27 cellular contexts compared by ENCODE assay signal in the genomic region with DNA sequence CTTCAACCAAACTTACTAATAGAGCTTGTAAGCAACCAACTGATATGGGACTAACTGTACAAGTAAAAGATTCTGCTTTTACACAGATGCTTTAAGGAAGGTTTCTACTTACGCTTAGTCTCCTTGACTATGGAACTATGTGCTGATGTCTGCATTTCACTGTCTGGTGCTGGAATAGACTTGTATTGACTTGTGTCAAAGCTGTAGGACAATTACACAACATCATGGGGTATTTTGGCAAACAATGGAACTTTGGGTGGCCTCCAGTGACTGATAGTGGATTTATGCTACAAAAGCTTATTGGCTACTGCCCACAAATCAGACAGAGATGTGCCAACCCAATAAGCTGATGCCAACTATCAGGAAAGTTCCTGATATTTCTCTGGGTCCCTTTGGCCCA. TPM values are rescaled to one million over a fixed set of nuclear protein-coding genes. Genes with fewer than 3 reads are reported as not detected.
DNase-seq lines count a peak whose midpoint lies in the region; ATAC-seq, FAIRE-seq and TF ChIP-seq lines count a peak whose summit lies in the region.
"Had no signal": no experiment of that assay in that cellular context is flagged by ENCODE, and none has a peak within 500 bp of the region (broad histone marks: within the 10 kb centered on the region; RNA-seq: fewer than 3 reads in every experiment).

No MANE protein-coding gene starts in this region.

- CTCF ChIA-PET in MCF 10A (lab: Yijun Ruan, JAX) = interaction anchor here (0.7 to 1.2 kb wide), 3 partner anchors 14 to 32 kb away, joined by 3 to 6 read pairs (median 5); no protein-coding TSS in a partner anchor

- peak overlapping the region; percentile 93 for H3K27ac Mint-ChIP-seq in activated T-cell treated with anti-CD3 and anti-CD28 coated beads, Interleukin-2, amount 50 U/mL, for 72 hours
- no peak overlapping the region for H3K27ac Mint-ChIP-seq in MCF 10A (ENCODE audit: low read depth, unreplicated experiment)
- H3K27ac Mint-ChIP-seq in stimulated activated memory B cell treated with anti-CD40 and anti-IgM and Interleukin-4, amounts not matched to agents 10 μg/mL and 1 μg/mL and 100 μg/mL, for 72 hours = peak overlapping the region; percentile 72

- H3K4me3 Mint-ChIP-seq in activated T-cell treated with anti-CD3 and anti-CD28 coated beads, Interleukin-2, amount 50 U/mL, for 72 hours = peak overlapping the region in 1 of 2 donors; percentile 79
- H3K4me3 Mint-ChIP-seq in MCF 10A (ENCODE audit: unreplicated experiment) = no peak overlapping the region
- H3K4me3 Mint-ChIP-seq in stimulated activated memory B cell treated with anti-CD40 and anti-IgM and Interleukin-4, amounts not matched to agents 10 μg/mL and 1 μg/mL and 100 μg/mL, for 72 hours = no peak overlapping the region
- H3K4me3 Mint-ChIP-seq: activated CD8-positive, alpha-beta memory T cell treated with anti-CD3 and anti-CD28 coated beads, Interleukin-2, amount 10 ng/mL, durations not matched to agents 7 days and 5 days; CD8-positive, alpha-beta T cell; memory B cell had no signal

- peaks cover 38% of the 10 kb centered on the region for H3K4me1 Mint-ChIP-seq in activated T-cell treated with anti-CD3 and anti-CD28 coated beads, Interleukin-2, amount 50 U/mL, for 72 hours (ENCODE audit: low read depth)
- H3K4me1 Mint-ChIP-seq in MCF 10A (ENCODE audit: insufficient read depth, unreplicated experiment) = peaks cover 6% of the 10 kb centered on the region
- peaks cover 40% of the 10 kb centered on the region for H3K4me1 Mint-ChIP-seq in stimulated activated memory B cell treated with anti-CD40 and anti-IgM and Interleukin-4, amounts not matched to agents 10 μg/mL and 1 μg/mL and 100 μg/mL, for 72 hours

- no peak for DNase-seq in activated T-cell treated with anti-CD3 and anti-CD28 coated beads, Interleukin-2, amount 50 U/mL, for 72 hours
- no peak for DNase-seq in activated T-cell treated with anti-CD3 and anti-CD28 coated beads, Interleukin-2, amount 50 U/mL, for 1 hour
- peak; percentile 65 for DNase-seq in MCF 10A (ENCODE audit: unreplicated experiment)
- DNase-seq in inferior parietal cortex (ENCODE audit: extremely low spot score) = peak; percentile 55
- no peak for DNase-seq in activated effector memory CD4-positive, alpha-beta T cell treated with anti-CD3 and anti-CD28 coated beads, Interleukin-2, amount 50 U/mL, for 16 hours
- DNase-seq in frontal cortex (ENCODE audit: low spot score in 2 of 2) = no peak
- no peak for DNase-seq in HTR-8/SVneo (ENCODE audit: insufficient read length, low spot score)
- DNase-seq: activated CD8-positive, alpha-beta memory T cell treated with anti-CD3 and anti-CD28 coated beads, Interleukin-2, amount 10 ng/mL, durations not matched to agents 7 days and 5 days; AML-193; CD8-positive, alpha-beta T cell; cerebellar nuclear complex; heart left ventricle; NCI-H1417; NCI-H2081 treated with DMSO at 0.1 percent for 48 hours; NCI-H226; posterior cingulate gyrus; sigmoid colon; stimulated activated CD4-positive, alpha-beta T cell treated with anti-CD3 and anti-CD28 coated beads, Interleukin-4, amount 100 ng/mL, for 4 hours; stimulated activated naive CD8-positive, alpha-beta T cell treated with anti-CD3 and anti-CD28 coated beads, Interleukin-15, Interleukin-2, amounts not matched to agents 100 U/mL and 50 U/mL, for 24 hours; T-helper 2 cell; trophoblast cell had no signal

- no peak for ATAC-seq in activated T-cell treated with anti-CD3 and anti-CD28 coated beads, Interleukin-2, amount 50 U/mL, for 72 hours (replicated peaks in 1 of 2)
- no peak for ATAC-seq in stimulated activated memory B cell treated with anti-CD40 and anti-IgM and Interleukin-4, amounts not matched to agents 10 μg/mL and 1 μg/mL and 100 μg/mL, for 72 hours
- ATAC-seq: A549; activated CD8-positive, alpha-beta memory T cell treated with anti-CD3 and anti-CD28 coated beads, Interleukin-2, amount 10 ng/mL, durations not matched to agents 7 days and 5 days; CD8-positive, alpha-beta T cell; heart left ventricle; SK-N-SH treated with all-trans-retinoic acid at 6 μM for 48 hours; stimulated activated naive CD8-positive, alpha-beta T cell treated with anti-CD3 and anti-CD28 coated beads, Interleukin-15, Interleukin-2, amounts not matched to agents 100 U/mL and 50 U/mL, for 24 hours had no signal

- FAIRE-seq in frontal cortex (lab: Jason Lieb, UNC) = no peak
- no peak for FAIRE-seq in HTR-8/SVneo (lab: Jason Lieb, UNC)
- FAIRE-seq: A549, endothelial cell of umbilical vein, GM12891 had no signal

- H3K36me3 Mint-ChIP-seq in activated T-cell treated with anti-CD3 and anti-CD28 coated beads, Interleukin-2, amount 50 U/mL, for 72 hours (ENCODE audit: insufficient read depth in 2 of 2) = no peaks in the 10 kb centered on the region
- H3K36me3 Mint-ChIP-seq in MCF 10A (ENCODE audit: insufficient read depth, unreplicated experiment) = peaks cover 4% of the 10 kb centered on the region
- H3K36me3 Mint-ChIP-seq in stimulated activated memory B cell treated with anti-CD40 and anti-IgM and Interleukin-4, amounts not matched to agents 10 μg/mL and 1 μg/mL and 100 μg/mL, for 72 hours = peaks cover 8% of the 10 kb centered on the region
- H3K36me3 Mint-ChIP-seq: CD8-positive, alpha-beta T cell; memory B cell had no signal

- intact Hi-C loops in MCF 10A (cut with micrococcal nuclease) = no loop called here

- no peaks in the 10 kb centered on the region for H3K27me3 Mint-ChIP-seq in activated T-cell treated with anti-CD3 and anti-CD28 coated beads, Interleukin-2, amount 50 U/mL, for 72 hours (ENCODE audit: low read depth)
- H3K27me3 Mint-ChIP-seq in MCF 10A (ENCODE audit: insufficient read depth, unreplicated experiment) = no peaks in the 10 kb centered on the region
- H3K27me3 Mint-ChIP-seq in stimulated activated memory B cell treated with anti-CD40 and anti-IgM and Interleukin-4, amounts not matched to agents 10 μg/mL and 1 μg/mL and 100 μg/mL, for 72 hours = no peaks in the 10 kb centered on the region
- H3K27me3 Mint-ChIP-seq: activated CD8-positive, alpha-beta memory T cell treated with anti-CD3 and anti-CD28 coated beads, Interleukin-2, amount 10 ng/mL, durations not matched to agents 7 days and 5 days; memory B cell had no signal

- BruUV-seq in MCF 10A (replicated peaks; lab: Mats Ljungman, UMichigan) = no TSS peak

- no peak for TF ChIP-seq CTCF in MCF 10A (IDR thresholded peaks at IDR 0.05; ENCODE audit: unreplicated experiment)

- H3K9me3 Mint-ChIP-seq in activated T-cell treated with anti-CD3 and anti-CD28 coated beads, Interleukin-2, amount 50 U/mL, for 72 hours = peaks cover 0 to 2% of the 10 kb centered on the region in 2 donors
- no peaks in the 10 kb centered on the region for H3K9me3 Mint-ChIP-seq in MCF 10A (ENCODE audit: unreplicated experiment)
- H3K9me3 Mint-ChIP-seq in stimulated activated memory B cell treated with anti-CD40 and anti-IgM and Interleukin-4, amounts not matched to agents 10 μg/mL and 1 μg/mL and 100 μg/mL, for 72 hours = no peaks in the 10 kb centered on the region
- H3K9me3 Mint-ChIP-seq: CD8-positive, alpha-beta T cell; memory B cell had no signal

- POLR2A ChIA-PET in MCF 10A (lab: Yijun Ruan, JAX) = interaction anchor here (1.2 to 3.2 kb wide), 4 partner anchors 10 to 20 kb away, joined by 6 to 23 read pairs (median 14); a partner anchor contains a TSS

RNA-seq across cellular contexts. Expression of a gene that starts 10.6 kb away (rescaled TPM):
- total RNA-seq in activated T-cell treated with anti-CD3 and anti-CD28 coated beads, Interleukin-2, amount 50 U/mL, for 72 hours = 10 to 100 TPM; 17.0 to 38.5 TPM
- total RNA-seq in MCF 10A (2022) (35.8 and 38.6 TPM in 2 replicates), frontal cortex (21.6 TPM)

RNA-seq across cellular contexts. Expression of a gene that starts 20.1 kb away (rescaled TPM):
- total RNA-seq in activated T-cell treated with anti-CD3 and anti-CD28 coated beads, Interleukin-2, amount 50 U/mL, for 72 hours = 10 to 100 TPM; 14.0 to 16.7 TPM
- total RNA-seq in MCF 10A (2022) (22.6 and 23.3 TPM in 2 replicates), frontal cortex (25.3 TPM)

RNA-seq across cellular contexts. Expression of a gene that starts 54.5 kb away (rescaled TPM):
- 10 to 100 TPM; 13.0 to 19.2 TPM for total RNA-seq in activated T-cell treated with anti-CD3 and anti-CD28 coated beads, Interleukin-2, amount 50 U/mL, for 72 hours
- total RNA-seq in MCF 10A (2022) (1.3 and 1.8 TPM in 2 replicates), frontal cortex (1.6 TPM)

Comparison
In these comparisons a context has a peak if more than half of its experiments do, and no peak if none do; other contexts are left out.
1. DNase-seq: peak in MCF 10A (single experiment) and inferior parietal cortex (single experiment); none in activated T-cell treated with anti-CD3 and anti-CD28 coated beads, Interleukin-2, amount 50 U/mL, for 72 hours (0 of 2), activated T-cell treated with anti-CD3 and anti-CD28 coated beads, Interleukin-2, amount 50 U/mL, for 1 hour (single experiment), activated effector memory CD4-positive, alpha-beta T cell treated with anti-CD3 and anti-CD28 coated beads, Interleukin-2, amount 50 U/mL, for 16 hours (single experiment), frontal cortex (0 of 2) and HTR-8/SVneo (single experiment).